9 cellular contexts compared by ENCODE assay signal in the genomic region with DNA sequence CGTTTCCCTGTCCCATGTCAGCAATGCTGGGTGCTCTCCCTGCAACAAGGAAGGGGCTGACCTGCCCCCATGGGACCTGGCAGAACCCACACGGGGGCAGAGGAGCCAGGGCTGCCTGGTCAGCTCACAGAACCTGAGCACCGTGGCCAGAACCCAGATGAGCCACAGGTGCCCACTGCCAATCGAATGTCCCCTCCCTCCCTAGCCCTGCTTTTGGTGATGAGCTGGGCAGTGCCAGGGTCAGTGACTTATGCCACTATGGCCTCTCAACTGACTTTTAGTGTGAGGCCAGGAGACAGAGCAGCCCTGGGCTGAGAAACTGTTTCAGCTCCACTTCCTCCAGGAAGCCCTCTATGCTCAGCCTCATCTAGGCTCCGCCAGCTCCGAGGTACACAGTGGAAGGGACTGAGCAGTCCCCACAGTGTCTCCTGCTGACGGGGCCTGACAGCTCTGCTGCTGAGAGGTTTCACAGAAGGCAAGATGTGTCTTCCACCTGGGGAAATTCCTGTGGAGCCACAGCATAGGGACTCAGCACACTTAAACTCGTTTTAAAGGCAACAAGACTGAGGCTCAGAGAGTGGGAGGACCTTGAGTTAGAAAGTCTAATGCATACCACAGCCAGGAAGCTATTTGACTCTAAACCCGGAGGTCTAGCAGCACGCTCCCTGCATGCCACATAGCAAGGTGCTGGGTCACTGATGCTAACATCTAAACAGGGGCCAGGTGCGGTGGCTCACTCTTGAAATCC. TPM values are rescaled to one million over a fixed set of nuclear protein-coding genes. Genes with fewer than 3 reads are reported as not detected.
A peak's percentile ranks its signal among the peaks of the same experiment; 100 is the strongest.
DNase-seq lines count a peak whose midpoint lies in the region; ATAC-seq and TF ChIP-seq lines count a peak whose summit lies in the region.
"Had no signal": no experiment of that assay in that cellular context is flagged by ENCODE, and none has a peak within 500 bp of the region (broad histone marks: within the 10 kb centered on the region; RNA-seq: fewer than 3 reads in every experiment).

No MANE protein-coding gene starts in this region.

- no peaks in the 10 kb centered on the region for H3K9me3 Mint-ChIP-seq in activated naive CD8-positive, alpha-beta T cell treated with anti-CD3 and anti-CD28 coated beads, Interleukin-2, amount 10 ng/mL, durations not matched to agents 7 days and 5 days
- H3K9me3 Mint-ChIP-seq in nephron: no peaks in the 10 kb centered on the region

- TF ChIP-seq CTCF in DND-41 (IDR thresholded peaks at IDR 0.05; ENCODE audit: borderline replicate concordance, extremely low read depth, low read length, poor library complexity, severe bottlenecking) (no peak), OCI-LY7 (conservative IDR thresholded peaks at IDR 0.05; ENCODE audit: low read length) (0 out of 2 replicates have a peak, but pooled peaks have one; percentile 17), nephron (IDR thresholded peaks at IDR 0.05; ENCODE audit: unreplicated experiment in 3 of 3) (no peak), omental fat pad (IDR thresholded peaks at IDR 0.05) (no peak)

- intact Hi-C loops in OCI-LY7 (cut with micrococcal nuclease; ENCODE audit: unreplicated experiment): no loop called here

- H3K9me3 ChIP-seq in DND-41 (ENCODE audit: insufficient read depth, low read length, severe bottlenecking) (no peaks in the 10 kb centered on the region), OCI-LY7 (ENCODE audit: low read length) (no peaks in the 10 kb centered on the region)

- no TSS peak for BruUV-seq in OCI-LY7 (replicated peaks; lab: Mats Ljungman, UMichigan)

- H2AFZ ChIP-seq in DND-41 (ENCODE audit: low read depth, low read length) (no peak overlapping the region), OCI-LY7 (ENCODE audit: low read length) (no peak overlapping the region)

- H3K27me3 Mint-ChIP-seq in activated naive CD8-positive, alpha-beta T cell treated with anti-CD3 and anti-CD28 coated beads, Interleukin-2, amount 10 ng/mL, durations not matched to agents 7 days and 5 days: no peaks in the 10 kb centered on the region
- H3K27me3 Mint-ChIP-seq in nephron (ENCODE audit: low read depth): no peaks in the 10 kb centered on the region

- DNase-seq in DND-41 (peak; percentile 65), OCI-LY7 (ENCODE audit: low spot score) (peak; percentile 73), omental fat pad (ENCODE audit: low spot score) (no peak)
- DNase-seq in activated naive CD8-positive, alpha-beta T cell treated with anti-CD3 and anti-CD28 coated beads, Interleukin-2, amount 10 ng/mL, durations not matched to agents 7 days and 5 days: peak; percentile 54
- DNase-seq: NCI-H187 treated with DMSO at 0.1 percent for 48 hours had no signal

- H3K9me2 ChIP-seq in OCI-LY7 (ENCODE audit: insufficient read depth, low read length): no peaks in the 10 kb centered on the region

- H4K20me1 ChIP-seq in DND-41 (ENCODE audit: insufficient read depth, low read length) (peaks cover 65% of the 10 kb centered on the region), OCI-LY7 (ENCODE audit: insufficient read depth, low read length) (no peaks in the 10 kb centered on the region)

- CTCF ChIA-PET in OCI-LY7 (lab: Charles Lee; ENCODE audit: unreplicated experiment): interaction anchor here (0.6 to 0.7 kb wide), 5 partner anchors 34 to 383 kb away, joined by 3 to 6 read pairs (median 3); no protein-coding TSS in a partner anchor

- H3K27me3 ChIP-seq in DND-41 (ENCODE audit: insufficient read depth, low read length, poor library complexity): no peaks in the 10 kb centered on the region

- H3K4me3 ChIP-seq in DND-41 (ENCODE audit: low read depth in 1 of 2, low read length in 2 of 2): peak overlapping the region in 1 of 2 experiments; percentile 48; a peak in 2 of 4 replicates
- H3K4me3 ChIP-seq in OCI-LY7 (ENCODE audit: low read depth, low read length, poor library complexity, severe bottlenecking): peak overlapping the region; percentile 4

- peaks cover 84% of the 10 kb centered on the region for H3K4me1 Mint-ChIP-seq in activated naive CD8-positive, alpha-beta T cell treated with anti-CD3 and anti-CD28 coated beads, Interleukin-2, amount 10 ng/mL, durations not matched to agents 7 days and 5 days
- H3K4me1 Mint-ChIP-seq in nephron: peaks cover 46% of the 10 kb centered on the region

- ATAC-seq in DND-41 (ENCODE audit: insufficient read depth, low read depth) (peak; percentile 3; the same call in 1 of the 3 replicates), HG03025 (IDR thresholded peaks at IDR 0.05; ENCODE audit: low FRiP score, unreplicated experiment) (no peak), GM21423 (IDR thresholded peaks at IDR 0.05; ENCODE audit: unreplicated experiment) (no peak), omental fat pad (ENCODE audit: low FRiP score) (no peak), GM18498 (IDR thresholded peaks at IDR 0.05; ENCODE audit: unreplicated experiment) (no peak)
- ATAC-seq in activated naive CD8-positive, alpha-beta T cell treated with anti-CD3 and anti-CD28 coated beads, Interleukin-2, amount 10 ng/mL, durations not matched to agents 7 days and 5 days (ENCODE audit: low read depth): peak; percentile 43

- H3K27ac ChIP-seq in DND-41 (ENCODE audit: low read length) (peak overlapping the region; percentile 97), OCI-LY7 (ENCODE audit: low read depth, low read length, poor library complexity, severe bottlenecking) (peak overlapping the region; percentile 99)

- H3K4me2 ChIP-seq in DND-41 (ENCODE audit: insufficient read depth, low read length): peak overlapping the region; percentile 60
- peak overlapping the region; percentile 90 for H3K4me2 ChIP-seq in OCI-LY7 (ENCODE audit: low read length)

- peaks cover 85% of the 10 kb centered on the region for H3K36me3 ChIP-seq in DND-41 (ENCODE audit: insufficient read depth, low read length)
- peaks cover 62% of the 10 kb centered on the region for H3K36me3 ChIP-seq in OCI-LY7 (ENCODE audit: insufficient read depth, low read length)

- peak overlapping the region; percentile 87 for H3K27ac Mint-ChIP-seq in activated naive CD8-positive, alpha-beta T cell treated with anti-CD3 and anti-CD28 coated beads, Interleukin-2, amount 10 ng/mL, durations not matched to agents 7 days and 5 days
- peak overlapping the region in 2 of 3 experiments; percentile 62 to 74 for H3K27ac Mint-ChIP-seq in nephron

- H3K79me2 ChIP-seq in DND-41 (ENCODE audit: insufficient read depth, low read length) (peaks cover 94% of the 10 kb centered on the region), OCI-LY7 (ENCODE audit: insufficient read depth, low read depth, low read length) (peaks cover 66% of the 10 kb centered on the region)

- peaks cover 24% of the 10 kb centered on the region for H3K36me3 Mint-ChIP-seq in activated naive CD8-positive, alpha-beta T cell treated with anti-CD3 and anti-CD28 coated beads, Interleukin-2, amount 10 ng/mL, durations not matched to agents 7 days and 5 days
- no peaks in the 10 kb centered on the region for H3K36me3 Mint-ChIP-seq in nephron (ENCODE audit: low read depth)

- H3K9ac ChIP-seq in DND-41 (ENCODE audit: low read depth, low read length): peak overlapping the region; percentile 65

- peaks cover 90% of the 10 kb centered on the region for H3K4me1 ChIP-seq in DND-41 (ENCODE audit: insufficient read depth, low read length)
- H3K4me1 ChIP-seq in OCI-LY7 (ENCODE audit: insufficient read depth, low read length, poor library complexity, severe bottlenecking): peaks cover 88% of the 10 kb centered on the region

- POLR2A ChIA-PET in OCI-LY7 (lab: Charles Lee): interaction anchor here (0.6 to 5.8 kb wide), 9 partner anchors 8 to 94 kb away, joined by 3 to 33 read pairs (median 7); no protein-coding TSS in a partner anchor
- POLR2A ChIA-PET in activated naive CD8-positive, alpha-beta T cell treated with anti-CD3 and anti-CD28 coated beads, Interleukin-2, amount 10 ng/mL, durations not matched to agents 7 days and 5 days (lab: Charles Lee): interaction anchor here (0.6 to 5.4 kb wide), 7 partner anchors 9 to 1325 kb away, joined by 3 to 31 read pairs (median 5); no protein-coding TSS in a partner anchor

- H3K4me3 Mint-ChIP-seq in activated naive CD8-positive, alpha-beta T cell treated with anti-CD3 and anti-CD28 coated beads, Interleukin-2, amount 10 ng/mL, durations not matched to agents 7 days and 5 days: peak overlapping the region; percentile 68
- no peak overlapping the region for H3K4me3 Mint-ChIP-seq in nephron

RNA-seq across cellular contexts. Expression of gene ADA, which starts 6.9 kb away (rescaled TPM):
- 67.0 and 78.2 TPM in 2 replicates for total RNA-seq in OCI-LY7 (2014; rRNA removed; shearing (Covaris generic))
- total RNA-seq in OCI-LY7 (2022) (142 and 158 TPM in 2 replicates), omental fat pad (10 to 100 TPM; 11.5 to 62.6 (median 15.4) TPM)
- total RNA-seq in activated naive CD8-positive, alpha-beta T cell treated with anti-CD3 and anti-CD28 coated beads, Interleukin-2, amount 10 ng/mL, durations not matched to agents 7 days and 5 days: 10 to 100 TPM; 90.4 to 98.8 TPM

Comparison
In these comparisons a context has a peak if more than half of its experiments do, and no peak if none do; other contexts are left out.
1. ATAC-seq: peak in DND-41 (single experiment) and activated naive CD8-positive, alpha-beta T cell treated with anti-CD3 and anti-CD28 coated beads, Interleukin-2, amount 10 ng/mL, durations not matched to agents 7 days and 5 days (single experiment); none in HG03025 (single experiment), GM21423 (single experiment), omental fat pad (single experiment) and GM18498 (single experiment).